In genomic region chr17:40931311-40931710, GRCh38 we compare ENCODE assay signal across 22 cellular contexts. TPM values are rescaled to one million over a fixed set of nuclear protein-coding genes. Genes with fewer than 3 reads are reported as not detected.
DNase-seq lines count a peak whose midpoint lies in the region; ATAC-seq and TF ChIP-seq lines count a peak whose summit lies in the region.
"Had no signal": no experiment of that assay in that cellular context is flagged by ENCODE, and none has a peak within 500 bp of the region (broad histone marks: within the 10 kb centered on the region; RNA-seq: fewer than 3 reads in every experiment).

No MANE protein-coding gene starts in this region.

- H3K4me1 ChIP-seq in left ventricle myocardium inferior: no peaks in the 10 kb centered on the region

- no peak for ATAC-seq in activated T-cell treated with anti-CD3 and anti-CD28 coated beads, Interleukin-2, amount 50 U/mL, for 72 hours (replicated peaks in 1 of 2)
- no peak for ATAC-seq in HG03139 (IDR thresholded peaks at IDR 0.05; ENCODE audit: unreplicated experiment)

- DNase-seq in OCI-M1 (lab: John Stamatoyannopoulos, UW): peak; percentile 41
- peak; percentile 19 to 32 for DNase-seq in dermis microvascular lymphatic vessel endothelial cell (ENCODE audit: low read depth in 2 of 2)
- DNase-seq in kidney glomerular epithelial cell (lab: John Stamatoyannopoulos, UW): peak; percentile 28
- DNase-seq in HEK293T (ENCODE audit: extremely low spot score): no peak
- DNase-seq in activated T-cell treated with anti-CD3 and anti-CD28 coated beads, Interleukin-2, amount 50 U/mL, for 72 hours: no peak
- no peak for DNase-seq in left ventricle myocardium inferior
- DNase-seq: Caco-2; CD4-positive, CD25-positive, alpha-beta regulatory T cell; DMS153; GF-D8; H9; MM.1S; NCI-H1092; NCI-H1436 treated with DMSO at 0.1 percent for 48 hours; NCI-H2029; NCI-H526; SJCRH30 had no signal

- H3K27ac Mint-ChIP-seq in activated T-cell treated with anti-CD3 and anti-CD28 coated beads, Interleukin-2, amount 50 U/mL, for 72 hours: no peak overlapping the region
- H3K27ac Mint-ChIP-seq: B cell; CD4-positive, CD25-positive, alpha-beta regulatory T cell; H9 had no signal

- peaks cover 27% of the 10 kb centered on the region for H3K27me3 Mint-ChIP-seq in activated T-cell treated with anti-CD3 and anti-CD28 coated beads, Interleukin-2, amount 50 U/mL, for 72 hours (ENCODE audit: low read depth)

- POLR2A ChIA-PET in HEK293T (lab: Yijun Ruan, JAX): no interaction called here

- H3K4me3 Mint-ChIP-seq in activated T-cell treated with anti-CD3 and anti-CD28 coated beads, Interleukin-2, amount 50 U/mL, for 72 hours: no peak overlapping the region
- H3K4me3 Mint-ChIP-seq: B cell; CD4-positive, CD25-positive, alpha-beta regulatory T cell; H9 had no signal

- intact Hi-C loops in left ventricle myocardium inferior (cut with micrococcal nuclease): no loop called here

- H3K27ac ChIP-seq in left ventricle myocardium inferior (replicated peaks): no peak overlapping the region
- H3K27ac ChIP-seq: PC-9, RWPE1, SJCRH30 had no signal

- H3K4me1 Mint-ChIP-seq in activated T-cell treated with anti-CD3 and anti-CD28 coated beads, Interleukin-2, amount 50 U/mL, for 72 hours (ENCODE audit: low read depth): no peaks in the 10 kb centered on the region
- H3K4me1 Mint-ChIP-seq: B cell; CD4-positive, CD25-positive, alpha-beta regulatory T cell had no signal

- H3K27me3 ChIP-seq in left ventricle myocardium inferior (ENCODE audit: low read depth): peaks cover 56% of the 10 kb centered on the region
- H3K27me3 ChIP-seq: SJCRH30 had no signal

- CTCF ChIA-PET in HEK293T (lab: Yijun Ruan, JAX): interaction anchor here (0.7 kb wide), 1 partner anchor 79 kb away, joined by 3 read pairs; no protein-coding TSS in a partner anchor

- no peak for TF ChIP-seq CTCF in left ventricle myocardium inferior (IDR thresholded peaks at IDR 0.05; ENCODE audit: borderline replicate concordance)

- no peaks in the 10 kb centered on the region for H3K36me3 ChIP-seq in left ventricle myocardium inferior
- H3K36me3 ChIP-seq: SJCRH30 had no signal

- no peaks in the 10 kb centered on the region for H3K36me3 Mint-ChIP-seq in activated T-cell treated with anti-CD3 and anti-CD28 coated beads, Interleukin-2, amount 50 U/mL, for 72 hours (ENCODE audit: insufficient read depth in 2 of 2)
- H3K36me3 Mint-ChIP-seq: CD4-positive, CD25-positive, alpha-beta regulatory T cell had no signal

- no peaks in the 10 kb centered on the region for H3K9me3 Mint-ChIP-seq in activated T-cell treated with anti-CD3 and anti-CD28 coated beads, Interleukin-2, amount 50 U/mL, for 72 hours
- H3K9me3 Mint-ChIP-seq: H9 had no signal

- H3K9me3 ChIP-seq in left ventricle myocardium inferior (replicated peaks): no peaks in the 10 kb centered on the region
- H3K9me3 ChIP-seq: Caco-2, SJCRH30 had no signal

- no peak overlapping the region for H3K4me3 ChIP-seq in left ventricle myocardium inferior
- H3K4me3 ChIP-seq: PC-9, SJCRH30 had no signal

TF ChIP-seq in HEK293T, 16 proteins besides CTCF, POLR2A, EP300 and RAD21:
- no peak for TF ChIP-seq ELF4 (IDR thresholded peaks at IDR 0.05)
- no peak for TF ChIP-seq CTBP1 (IDR thresholded peaks at IDR 0.05; ENCODE audit: borderline replicate concordance)
- no peak for TF ChIP-seq BHLHE40 (IDR thresholded peaks at IDR 0.05; ENCODE audit: borderline replicate concordance)
- no peak for TF ChIP-seq PKNOX1 (IDR thresholded peaks at IDR 0.05)
- no peak for TF ChIP-seq SP1 (IDR thresholded peaks at IDR 0.05)
- no peak for TF ChIP-seq ZNF384 (IDR thresholded peaks at IDR 0.05)

RNA-seq across cellular contexts. Expression of gene KRT23, which starts 6.1 kb away (rescaled TPM):
- total RNA-seq in dermis microvascular lymphatic vessel endothelial cell (2.1 TPM in 1 of 2 replicates, not detected in the other), left ventricle myocardium inferior (0.33 TPM)
- not detected for total RNA-seq in activated T-cell treated with anti-CD3 and anti-CD28 coated beads, Interleukin-2, amount 50 U/mL, for 72 hours
- total RNA-seq: B cell; CD4-positive, CD25-positive, alpha-beta regulatory T cell; H9; LHCN-M2; PC-9; SJCRH30 had no signal

RNA-seq across cellular contexts. Expression of gene KRT39, which starts 35.4 kb away (rescaled TPM):
- total RNA-seq in dermis microvascular lymphatic vessel endothelial cell (not detected in 2 replicates), left ventricle myocardium inferior (not detected)
- total RNA-seq in activated T-cell treated with anti-CD3 and anti-CD28 coated beads, Interleukin-2, amount 50 U/mL, for 72 hours: not detected
- total RNA-seq: B cell; Caco-2; CD4-positive, CD25-positive, alpha-beta regulatory T cell; H9; LHCN-M2; PC-9; SJCRH30 had no signal

RNA-seq across cellular contexts. Expression of gene KRT20, which starts 46.3 kb away (rescaled TPM):
- total RNA-seq in dermis microvascular lymphatic vessel endothelial cell (not detected in 2 replicates), left ventricle myocardium inferior (not detected)
- not detected for total RNA-seq in activated T-cell treated with anti-CD3 and anti-CD28 coated beads, Interleukin-2, amount 50 U/mL, for 72 hours
- total RNA-seq: B cell; CD4-positive, CD25-positive, alpha-beta regulatory T cell; H9; LHCN-M2; PC-9 had no signal

RNA-seq across cellular contexts. Expression of gene KRT40, which starts 52.8 kb away (rescaled TPM):
- total RNA-seq in dermis microvascular lymphatic vessel endothelial cell: not detected in 2 replicates
- not detected for total RNA-seq in activated T-cell treated with anti-CD3 and anti-CD28 coated beads, Interleukin-2, amount 50 U/mL, for 72 hours
- total RNA-seq in left ventricle myocardium inferior: not detected
- total RNA-seq: B cell; Caco-2; CD4-positive, CD25-positive, alpha-beta regulatory T cell; H9; LHCN-M2; PC-9; SJCRH30 had no signal

Comparison
In these comparisons a context has a peak if more than half of its experiments do, and no peak if none do; other contexts are left out.
1. DNase-seq: peak in OCI-M1 (single experiment), dermis microvascular lymphatic vessel endothelial cell (2 of 2) and kidney glomerular epithelial cell (single experiment); none in HEK293T (single experiment), activated T-cell treated with anti-CD3 and anti-CD28 coated beads, Interleukin-2, amount 50 U/mL, for 72 hours (0 of 2) and left ventricle myocardium inferior (single experiment).